Comparison of ENCODE assay signal across 23 cellular contexts in genomic region chr7:70285854-70286253, GRCh38.
DNase-seq lines count a peak whose midpoint lies in the region; ATAC-seq and TF ChIP-seq lines count a peak whose summit lies in the region.
"Had no signal": no experiment of that assay in that cellular context is flagged by ENCODE, and none has a peak within 500 bp of the region (broad histone marks: within the 10 kb centered on the region; RNA-seq: fewer than 3 reads in every experiment).

No MANE protein-coding gene starts in this region.

- CTCF ChIA-PET in activated CD4-positive, alpha-beta T cell treated with anti-CD3 and anti-CD28 coated beads, Interleukin-2, amount 10 ng/mL, durations not matched to agents 7 days and 5 days (lab: Charles Lee), result no interaction called here

- H3K36me3 ChIP-seq in RWPE2 (ENCODE audit: low read depth), result no peaks in the 10 kb centered on the region
- H3K36me3 ChIP-seq: BE2C; BLaER1 treated with 17β-estradiol and CSF1 and Interleukin-3, amounts not matched to agents 10 nM and 100 nM; HAP-1 had no signal

- H3K27ac ChIP-seq in RWPE2 (ENCODE audit: poor library complexity, severe bottlenecking), result no peak overlapping the region
- no peak overlapping the region for H3K27ac ChIP-seq in foreskin keratinocyte
- H3K27ac ChIP-seq: A549; BLaER1 treated with 17β-estradiol and CSF1 and Interleukin-3, amounts not matched to agents 10 nM and 100 nM had no signal

- ATAC-seq in RWPE2 (ENCODE audit: low read depth), result peak; percentile 54
- ATAC-seq in foreskin keratinocyte, result peak; percentile 82
- ATAC-seq: A549 had no signal

- peaks cover 4% of the 10 kb centered on the region for H3K27me3 Mint-ChIP-seq in activated CD4-positive, alpha-beta T cell treated with anti-CD3 and anti-CD28 coated beads, Interleukin-2, amount 10 ng/mL, durations not matched to agents 7 days and 5 days
- H3K27me3 Mint-ChIP-seq: CD4-positive, alpha-beta T cell; CD8-positive, alpha-beta memory T cell had no signal

- peaks cover 2% of the 10 kb centered on the region for H3K9me3 ChIP-seq in RWPE2 (ENCODE audit: severe bottlenecking)
- H3K9me3 ChIP-seq: A549, BE2C, HAP-1 had no signal

- no peak overlapping the region for H3K4me3 Mint-ChIP-seq in activated CD4-positive, alpha-beta T cell treated with anti-CD3 and anti-CD28 coated beads, Interleukin-2, amount 10 ng/mL, durations not matched to agents 7 days and 5 days
- H3K4me3 Mint-ChIP-seq: CD14-positive monocyte; CD4-positive, alpha-beta T cell; CD8-positive, alpha-beta memory T cell; HFFc6 had no signal

- H3K4me1 ChIP-seq in RWPE2 (ENCODE audit: insufficient read depth, poor library complexity, severe bottlenecking) (no peaks in the 10 kb centered on the region), foreskin keratinocyte (peaks cover 15% of the 10 kb centered on the region)
- H3K4me1 ChIP-seq: A549, BE2C, HAP-1 had no signal

- H3K27me3 ChIP-seq in RWPE2 (ENCODE audit: insufficient read depth, poor library complexity, severe bottlenecking) (no peaks in the 10 kb centered on the region), foreskin keratinocyte (no peaks in the 10 kb centered on the region)
- H3K27me3 ChIP-seq: BE2C; BLaER1 treated with 17β-estradiol and CSF1 and Interleukin-3, amounts not matched to agents 10 nM and 100 nM had no signal

- no peaks in the 10 kb centered on the region for H3K9me3 Mint-ChIP-seq in activated CD4-positive, alpha-beta T cell treated with anti-CD3 and anti-CD28 coated beads, Interleukin-2, amount 10 ng/mL, durations not matched to agents 7 days and 5 days
- H3K9me3 Mint-ChIP-seq: CD4-positive, alpha-beta T cell; CD8-positive, alpha-beta memory T cell had no signal

- no peaks in the 10 kb centered on the region for H3K36me3 Mint-ChIP-seq in activated CD4-positive, alpha-beta T cell treated with anti-CD3 and anti-CD28 coated beads, Interleukin-2, amount 10 ng/mL, durations not matched to agents 7 days and 5 days (ENCODE audit: low read depth)
- H3K36me3 Mint-ChIP-seq: CD14-positive monocyte had no signal

- POLR2A ChIA-PET in activated CD4-positive, alpha-beta T cell treated with anti-CD3 and anti-CD28 coated beads, Interleukin-2, amount 10 ng/mL, durations not matched to agents 7 days and 5 days (lab: Charles Lee), result no interaction called here

- no peak overlapping the region for H3K27ac Mint-ChIP-seq in activated CD4-positive, alpha-beta T cell treated with anti-CD3 and anti-CD28 coated beads, Interleukin-2, amount 10 ng/mL, durations not matched to agents 7 days and 5 days
- H3K27ac Mint-ChIP-seq: CD14-positive monocyte; CD4-positive, alpha-beta T cell; CD8-positive, alpha-beta memory T cell; HFFc6 had no signal

- no peak overlapping the region for H3K4me3 ChIP-seq in RWPE2 (ENCODE audit: severe bottlenecking)
- no peak overlapping the region for H3K4me3 ChIP-seq in epithelial cell of esophagus (ENCODE audit: low read length)
- H3K4me3 ChIP-seq: A549; BLaER1 treated with 17β-estradiol and CSF1 and Interleukin-3, amounts not matched to agents 10 nM and 100 nM; HAP-1 had no signal

- no peaks in the 10 kb centered on the region for H3K4me1 Mint-ChIP-seq in activated CD4-positive, alpha-beta T cell treated with anti-CD3 and anti-CD28 coated beads, Interleukin-2, amount 10 ng/mL, durations not matched to agents 7 days and 5 days
- H3K4me1 Mint-ChIP-seq: CD14-positive monocyte had no signal

- DNase-seq in HPDE6-E6E7 (ENCODE audit: extremely low spot score) (peak; percentile 38), RWPE2 (ENCODE audit: low spot score) (no peak), epithelial cell of esophagus (ENCODE audit: low read depth) (peak; percentile 94), foreskin keratinocyte (peak; percentile 81 to 90), hypothalamus (lab: John Stamatoyannopoulos, UW) (no peak)
- DNase-seq in activated naive CD4-positive, alpha-beta T cell treated with Interleukin-2 at 50 U/mL for 16 hours, result no peak
- DNase-seq in activated CD4-positive, alpha-beta T cell treated with anti-CD3 and anti-CD28 coated beads, Interleukin-2, amount 10 ng/mL, durations not matched to agents 7 days and 5 days, result no peak
- DNase-seq: 8988T; ACHN; AML-193; BE2C; CD4-positive, alpha-beta T cell; CD8-positive, alpha-beta memory T cell; DMS 273 treated with DMSO at 0.1 percent for 48 hours; DMS79; EL; GDM1; GOT3; HFFc6 had no signal

- no peak for TF ChIP-seq CTCF in RWPE2 (IDR thresholded peaks at IDR 0.05; ENCODE audit: poor library complexity, severe bottlenecking)
- no peak for TF ChIP-seq CTCF in epithelial cell of esophagus (IDR thresholded peaks at IDR 0.05; ENCODE audit: insufficient read depth, low read depth, low read length, missing control alignments)
- TF ChIP-seq CTCF in foreskin keratinocyte (conservative IDR thresholded peaks at IDR 0.05), result no peak

Comparison
In these comparisons a context has a peak if more than half of its experiments do, and no peak if none do; other contexts are left out.
1. DNase-seq: peak in HPDE6-E6E7 (single experiment), epithelial cell of esophagus (single experiment) and foreskin keratinocyte (2 of 2); none in RWPE2 (single experiment), activated naive CD4-positive, alpha-beta T cell treated with Interleukin-2 at 50 U/mL for 16 hours (single experiment), hypothalamus (0 of 51) and activated CD4-positive, alpha-beta T cell treated with anti-CD3 and anti-CD28 coated beads, Interleukin-2, amount 10 ng/mL, durations not matched to agents 7 days and 5 days (single experiment).